ENCODE assay signal across 15 cellular contexts in the genomic region with DNA sequence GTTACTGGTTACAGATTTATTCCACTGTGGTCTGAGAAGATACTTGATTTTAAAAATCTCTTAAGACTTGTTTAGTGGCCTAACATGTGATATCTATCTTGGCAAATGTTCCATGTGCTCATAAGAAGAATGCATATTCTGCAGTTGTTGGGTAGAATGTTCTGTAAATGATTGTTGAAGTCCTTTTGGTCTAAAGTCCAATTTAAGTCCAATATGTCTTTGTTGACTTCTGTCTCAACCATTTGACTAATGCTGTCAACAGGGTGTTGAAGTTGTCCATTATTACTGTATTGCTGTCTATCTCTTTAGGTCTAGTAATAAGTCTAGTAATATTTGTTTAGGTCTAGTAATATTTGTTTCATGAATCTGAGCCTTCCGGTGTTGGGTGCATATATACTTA.
DNase-seq lines count a peak whose midpoint lies in the region; ATAC-seq and FAIRE-seq lines count a peak whose summit lies in the region.
"Had no signal": no experiment of that assay in that cellular context is flagged by ENCODE, and none has a peak within 500 bp of the region (broad histone marks: within the 10 kb centered on the region; RNA-seq: fewer than 3 reads in every experiment).

No MANE protein-coding gene starts in this region.

- no peaks in the 10 kb centered on the region for H3K4me1 ChIP-seq in small intestine (ENCODE audit: control insufficient read depth in 2 of 2, insufficient read depth in 1 of 2, low read depth in 1 of 2, low read length in 1 of 2)
- H3K4me1 ChIP-seq in SJCRH30, result no peaks in the 10 kb centered on the region
- H3K4me1 ChIP-seq: A549, BE2C had no signal

- H3K9me3 ChIP-seq in small intestine (ENCODE audit: control insufficient read depth, low read depth) (no peaks in the 10 kb centered on the region), SJCRH30 (replicated peaks) (no peaks in the 10 kb centered on the region)
- H3K9me3 ChIP-seq: A549, BE2C had no signal

- H3K27me3 ChIP-seq in small intestine (ENCODE audit: control insufficient read depth in 2 of 2, insufficient read depth in 2 of 2, low read length in 2 of 2), result no peaks in the 10 kb centered on the region
- H3K27me3 ChIP-seq in SJCRH30, result no peaks in the 10 kb centered on the region
- H3K27me3 ChIP-seq: BE2C had no signal

- FAIRE-seq in GM18507 (lab: Jason Lieb, UNC) (peak; percentile 24), small intestine (lab: Jason Lieb, UNC) (peak; percentile 55)
- FAIRE-seq: A549, GM12892 had no signal

- ATAC-seq in left lobe of liver (peak; percentile 67), HG03378 (IDR thresholded peaks at IDR 0.05; ENCODE audit: unreplicated experiment) (no peak)
- ATAC-seq: A549 had no signal

- WGBS in small intestine, 3 donors, result 89 to 96% (median 94%) methylated on average over 1 of the region's 1 CpG

- H3K36me3 ChIP-seq in small intestine (ENCODE audit: control insufficient read depth in 2 of 2, insufficient read depth in 2 of 2, low read length in 2 of 2) (no peaks in the 10 kb centered on the region), SJCRH30 (no peaks in the 10 kb centered on the region)
- H3K36me3 ChIP-seq: BE2C had no signal

- DNase-seq in GM18507 (ENCODE audit: extremely low spot score, insufficient read length, low read depth), result no peak
- peak; percentile 9 for DNase-seq in HuH-7 (ENCODE audit: low spot score)
- DNase-seq in left lobe of liver (ENCODE audit: low spot score), result no peak
- peak; percentile 68 for DNase-seq in small intestine
- DNase-seq in superior temporal gyrus (ENCODE audit: extremely low spot score), result no peak
- no peak for DNase-seq in SJCRH30
- DNase-seq: BE2C; CD4-positive, alpha-beta memory T cell; DND-41; GDM1; HCEC 1CT had no signal

- no peak overlapping the region for H3K27ac ChIP-seq in small intestine (ENCODE audit: low read depth in 1 of 2, low read length in 1 of 2)
- no peak overlapping the region for H3K27ac ChIP-seq in SJCRH30
- H3K27ac ChIP-seq: A549, C4-2B had no signal

- H3K4me3 ChIP-seq in small intestine (ENCODE audit: low read depth in 1 of 2, low read length in 2 of 2), result no peak overlapping the region
- H3K4me3 ChIP-seq in SJCRH30, result no peak overlapping the region
- H3K4me3 ChIP-seq: A549 had no signal

Comparison
In these comparisons a context has a peak if more than half of its experiments do, and no peak if none do; other contexts are left out.
1. DNase-seq: peak in HuH-7 (single experiment) and small intestine (single experiment); none in GM18507 (single experiment), left lobe of liver (single experiment), superior temporal gyrus (single experiment) and SJCRH30 (0 of 2).